Comparison of ENCODE assay signal across 16 cellular contexts in genomic region chr4:8088966-8089491, GRCh38.
DNase-seq lines count a peak whose midpoint lies in the region; ATAC-seq and TF ChIP-seq lines count a peak whose summit lies in the region.
"Had no signal": no experiment of that assay in that cellular context is flagged by ENCODE, and none has a peak within 500 bp of the region (broad histone marks: within the 10 kb centered on the region; RNA-seq: fewer than 3 reads in every experiment).

No MANE protein-coding gene starts in this region.

- H2BK120ac ChIP-seq in neuronal stem cell (ENCODE audit: low read depth, low read length) = no peak overlapping the region

- H3K9me3 ChIP-seq in heart right ventricle (peaks cover 0 to 16% (median 11%) of the 10 kb centered on the region in 11 donors), neuronal stem cell (replicated peaks in 1 of 2; ENCODE audit: control insufficient read depth in 2 of 2, insufficient read depth in 1 of 2, low read depth in 1 of 2, low read length in 2 of 2) (peaks cover 0 to 4% of the 10 kb centered on the region in 2 donors)

- no peak overlapping the region for H2AFZ ChIP-seq in neuronal stem cell (ENCODE audit: low read length)

- no peak overlapping the region for H3K4ac ChIP-seq in neuronal stem cell (ENCODE audit: low read length)

- H3K4me3 ChIP-seq in heart right ventricle = no peak overlapping the region
- H3K4me3 ChIP-seq in neuronal stem cell (ENCODE audit: low read length in 2 of 2) = no peak overlapping the region
- H3K4me3 ChIP-seq: BLaER1 treated with 17β-estradiol and CSF1 and Interleukin-3, amounts not matched to agents 10 nM and 100 nM; HAP-1 had no signal

- no peak overlapping the region for H4K8ac ChIP-seq in neuronal stem cell (ENCODE audit: low read depth, low read length)

- H3K4me2 ChIP-seq in neuronal stem cell (ENCODE audit: insufficient read depth, low read length, poor library complexity, severe bottlenecking) = no peak overlapping the region

- H3K36me3 ChIP-seq in heart right ventricle = no peaks in the 10 kb centered on the region
- no peaks in the 10 kb centered on the region for H3K36me3 ChIP-seq in neuronal stem cell (replicated peaks in 1 of 2; ENCODE audit: control insufficient read depth in 2 of 2, insufficient read depth in 2 of 2, low read length in 2 of 2)
- H3K36me3 ChIP-seq: HAP-1 had no signal

- peak overlapping the region; percentile 28 for H3K18ac ChIP-seq in neuronal stem cell (ENCODE audit: low read length)

- no peak overlapping the region for H4K91ac ChIP-seq in neuronal stem cell (ENCODE audit: low read depth, low read length, poor library complexity)

- intact Hi-C loops in left cardiac atrium (cut with DNase I) = no loop called here
- intact Hi-C loops in heart right ventricle (cut with DNase I) = no loop called here

- H2AK5ac ChIP-seq in neuronal stem cell (ENCODE audit: low read depth, low read length) = no peak overlapping the region

- H2BK5ac ChIP-seq in neuronal stem cell (ENCODE audit: low read length) = no peak overlapping the region

- no peaks in the 10 kb centered on the region for H3K79me1 ChIP-seq in neuronal stem cell (ENCODE audit: low read depth, low read length)

- H2BK15ac ChIP-seq in neuronal stem cell (ENCODE audit: low read length) = no peak overlapping the region

- H2BK12ac ChIP-seq in neuronal stem cell (ENCODE audit: low read length) = peak overlapping the region; percentile 22

- ATAC-seq in left cardiac atrium (no peak), heart right ventricle (no peak), GM21786 (IDR thresholded peaks at IDR 0.05; ENCODE audit: unreplicated experiment) (no peak)
- ATAC-seq: HepG2 had no signal

- TF ChIP-seq CTCF in heart right ventricle (IDR thresholded peaks at IDR 0.05) = no peak

- H3K9ac ChIP-seq in neuronal stem cell (ENCODE audit: low read depth, low read length, poor library complexity) = peak overlapping the region; percentile 66
- H3K9ac ChIP-seq: BLaER1 treated with 17β-estradiol and CSF1 and Interleukin-3, amounts not matched to agents 10 nM and 100 nM had no signal

- H3K4me1 ChIP-seq in heart right ventricle = peaks cover 0 to 23% (median 3%) of the 10 kb centered on the region in 9 donors
- peaks cover 0 to 4% of the 10 kb centered on the region in 2 donors for H3K4me1 ChIP-seq in neuronal stem cell (ENCODE audit: control insufficient read depth in 2 of 2, insufficient read depth in 1 of 2, low read depth in 1 of 2, low read length in 2 of 2)
- H3K4me1 ChIP-seq: HAP-1 had no signal

- H3K27me3 ChIP-seq in heart right ventricle (no peaks in the 10 kb centered on the region), neuronal stem cell (ENCODE audit: control insufficient read depth in 3 of 3, insufficient read depth in 3 of 3, low read depth in 1 of 3, low read length in 3 of 3) (peaks cover 0 to 4% (median 0%) of the 10 kb centered on the region in 3 experiments)
- H3K27me3 ChIP-seq: BLaER1 treated with 17β-estradiol and CSF1 and Interleukin-3, amounts not matched to agents 10 nM and 100 nM had no signal

- WGBS in heart right ventricle, 2 donors = 90 to 91% methylated on average over 12 of the region's 12 CpGs
- no CpG with 5 or more reads among the region's 12 CpGs for WGBS in neuronal stem cell (ENCODE audit: extremely low coverage in 2 of 2, insufficient read length in 2 of 2, insufficient replicate concordance in 1 of 2), 2 donors

- H3K27ac ChIP-seq in heart right ventricle (no peak overlapping the region), neuronal stem cell (replicated peaks; ENCODE audit: low read length) (no peak overlapping the region)
- H3K27ac ChIP-seq: BLaER1 treated with 17β-estradiol and CSF1 and Interleukin-3, amounts not matched to agents 10 nM and 100 nM had no signal

- H3K14ac ChIP-seq in neuronal stem cell (ENCODE audit: low read length) = no peak overlapping the region

- no peak overlapping the region for H3K23ac ChIP-seq in neuronal stem cell (ENCODE audit: low read depth, low read length, poor library complexity)

- DNase-seq in left cardiac atrium = peak; percentile 4
- DNase-seq in heart right ventricle = no peak
- DNase-seq in cerebellum (ENCODE audit: low spot score) = peak; percentile 20
- DNase-seq in neuronal stem cell (ENCODE audit: low spot score) = no peak
- DNase-seq in DMS53 treated with DMSO at 0.1 percent for 48 hours (lab: John Stamatoyannopoulos, UW; ENCODE audit: unreplicated experiment) = no peak
- no peak for DNase-seq in activated gamma-delta T cell (lab: John Stamatoyannopoulos, UW)
- DNase-seq: CD4-positive, CD25-positive, alpha-beta regulatory T cell; CD8-positive, alpha-beta memory T cell; COR-L47; DMS 273 treated with DMSO at 0.1 percent for 48 hours; DMS53; GOT3 had no signal

Comparison
In these comparisons a context has a peak if more than half of its experiments do, and no peak if none do; other contexts are left out.
1. DNase-seq: peak in left cardiac atrium (single experiment) and cerebellum (single experiment); none in heart right ventricle (0 of 2), neuronal stem cell (single experiment), DMS53 treated with DMSO at 0.1 percent for 48 hours (single experiment) and activated gamma-delta T cell (single experiment).